Comparison of ENCODE assay signal across 12 cellular contexts in the genomic region with DNA sequence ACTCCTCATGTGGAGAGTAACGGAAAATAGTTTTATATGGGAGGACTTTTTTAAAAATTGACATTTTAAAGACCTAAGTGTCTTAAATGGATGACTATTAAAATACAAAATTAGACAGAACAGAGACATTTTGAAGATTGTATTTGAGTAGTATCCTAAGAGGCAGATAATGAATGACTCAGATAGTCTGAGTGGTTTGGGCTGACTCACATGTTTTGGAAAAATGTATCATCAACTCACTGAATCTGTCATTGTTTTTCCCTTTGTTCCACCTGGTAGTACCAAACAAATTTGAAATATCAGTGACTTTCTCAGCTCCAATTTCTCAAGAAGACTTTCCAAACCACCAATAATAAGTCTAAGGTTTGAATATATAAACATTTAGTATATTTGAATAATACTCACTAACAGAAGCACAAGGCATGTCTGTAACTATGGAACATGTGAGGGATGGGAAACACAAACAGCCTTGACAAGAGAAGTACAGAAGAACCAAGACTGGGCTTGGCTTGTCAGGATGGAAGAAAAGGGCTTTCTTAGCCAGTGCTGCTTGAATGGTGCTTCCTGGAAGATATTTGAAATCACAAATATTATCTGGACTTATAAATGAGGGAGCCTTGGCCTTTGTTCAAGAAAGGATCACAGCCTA.
DNase-seq lines count a peak whose midpoint lies in the region; ATAC-seq and TF ChIP-seq lines count a peak whose summit lies in the region.
"Had no signal": no experiment of that assay in that cellular context is flagged by ENCODE, and none has a peak within 500 bp of the region (broad histone marks: within the 10 kb centered on the region; RNA-seq: fewer than 3 reads in every experiment).

No MANE protein-coding gene starts in this region.

- H3K27me3 ChIP-seq in brain microvascular endothelial cell (replicated peaks): no peaks in the 10 kb centered on the region
- H3K27me3 ChIP-seq: heart left ventricle, stomach had no signal

- TF ChIP-seq CTCF in brain microvascular endothelial cell (IDR thresholded peaks at IDR 0.05; ENCODE audit: low read depth, low read length, missing control alignments): no peak

- no peak overlapping the region for H3K4me3 ChIP-seq in brain microvascular endothelial cell (ENCODE audit: low read depth, low read length)
- H3K4me3 ChIP-seq: heart left ventricle, stomach had no signal

- no peak for ATAC-seq in HG02970 (IDR thresholded peaks at IDR 0.05; ENCODE audit: low FRiP score, unreplicated experiment)
- ATAC-seq in GM21360 (IDR thresholded peaks at IDR 0.05; ENCODE audit: unreplicated experiment): no peak

- H3K27ac ChIP-seq in brain microvascular endothelial cell: peak overlapping the region; percentile 83
- H3K27ac ChIP-seq: stomach had no signal

- in situ Hi-C loops in brain microvascular endothelial cell (cut with HindIII; ENCODE audit: low pct_ligation_motif_present, low sequenced_read_pairs): no loop called here

- peaks cover 3% of the 10 kb centered on the region for H3K36me3 ChIP-seq in brain microvascular endothelial cell (replicated peaks)
- H3K36me3 ChIP-seq: stomach had no signal

- DNase-seq in DMS53 treated with DMSO at 0.1 percent for 48 hours (lab: John Stamatoyannopoulos, UW; ENCODE audit: unreplicated experiment): peak; percentile 60
- DNase-seq in LHCN-M2 (ENCODE audit: low read depth): peak; percentile 86
- peak; percentile 68 for DNase-seq in brain microvascular endothelial cell
- peak; percentile 72 to 79 for DNase-seq in lung microvascular endothelial cell (ENCODE audit: low read depth in 2 of 2)
- no peak for DNase-seq in NCI-H1694 treated with DMSO at 0.1 percent for 48 hours (lab: John Stamatoyannopoulos, UW)
- DNase-seq in DMS79 treated with DMSO at 0.1 percent for 48 hours (lab: John Stamatoyannopoulos, UW): no peak
- DNase-seq: DND-41, H7, heart left ventricle, stomach had no signal

Comparison
In these comparisons a context has a peak if more than half of its experiments do, and no peak if none do; other contexts are left out.
1. DNase-seq: peak in DMS53 treated with DMSO at 0.1 percent for 48 hours (single experiment), LHCN-M2 (single experiment), brain microvascular endothelial cell (single experiment) and lung microvascular endothelial cell (2 of 2); none in NCI-H1694 treated with DMSO at 0.1 percent for 48 hours (single experiment) and DMS79 treated with DMSO at 0.1 percent for 48 hours (single experiment).